9 cellular contexts compared by ENCODE assay signal in genomic region chr1:8516278-8516777, GRCh38.
DNase-seq lines count a peak whose midpoint lies in the region; TF ChIP-seq lines count a peak whose summit lies in the region.
"Had no signal": no experiment of that assay in that cellular context is flagged by ENCODE, and none has a peak within 500 bp of the region (broad histone marks: within the 10 kb centered on the region; RNA-seq: fewer than 3 reads in every experiment).

No MANE protein-coding gene starts in this region.

- no peak for DNase-seq in activated naive CD4-positive, alpha-beta T cell (lab: John Stamatoyannopoulos, UW)
- DNase-seq in WERI-Rb-1 = peak; percentile 19
- DNase-seq in globus pallidus (ENCODE audit: low spot score) = peak; percentile 31
- no peak for DNase-seq in suprapubic skin (ENCODE audit: low spot score in 2 of 2)
- no peak for DNase-seq in NCI-H345 treated with DMSO at 0.1 percent for 48 hours (lab: John Stamatoyannopoulos, UW; ENCODE audit: unreplicated experiment)
- DNase-seq in esophagus squamous epithelium (lab: John Stamatoyannopoulos, UW) = no peak
- DNase-seq in HuH-7 (ENCODE audit: low spot score) = no peak
- DNase-seq: DMS79 had no signal

- peaks cover 86% of the 10 kb centered on the region for H3K4me1 Mint-ChIP-seq in activated naive CD4-positive, alpha-beta T cell treated with anti-CD3 and anti-CD28 coated beads, Interleukin-2, amount 50 U/mL, for 24 hours

- peaks cover 3% of the 10 kb centered on the region for H3K36me3 Mint-ChIP-seq in activated naive CD4-positive, alpha-beta T cell treated with anti-CD3 and anti-CD28 coated beads, Interleukin-2, amount 50 U/mL, for 24 hours

- H3K4me1 ChIP-seq in suprapubic skin (peaks cover 39% of the 10 kb centered on the region), esophagus squamous epithelium (peaks cover 0 to 33% (median 0%) of the 10 kb centered on the region in 3 donors)

- no peak for TF ChIP-seq EP300 in suprapubic skin (IDR thresholded peaks at IDR 0.05)

- no peaks in the 10 kb centered on the region for H3K27me3 Mint-ChIP-seq in activated naive CD4-positive, alpha-beta T cell treated with anti-CD3 and anti-CD28 coated beads, Interleukin-2, amount 50 U/mL, for 24 hours

- intact Hi-C loops in esophagus squamous epithelium (cut with DNase I) = no loop called here

- H3K36me3 ChIP-seq in WERI-Rb-1 (peaks cover 27% of the 10 kb centered on the region), suprapubic skin (no peaks in the 10 kb centered on the region), esophagus squamous epithelium (peaks cover 0 to 7% (median 0%) of the 10 kb centered on the region in 3 donors)

- peak overlapping the region; percentile 78 for H3K4me3 Mint-ChIP-seq in activated naive CD4-positive, alpha-beta T cell treated with anti-CD3 and anti-CD28 coated beads, Interleukin-2, amount 50 U/mL, for 24 hours

- TF ChIP-seq POLR2A in suprapubic skin (IDR thresholded peaks at IDR 0.05) (no peak), esophagus squamous epithelium (IDR thresholded peaks at IDR 0.05) (no peak)

- H3K9me3 ChIP-seq in WERI-Rb-1 (ENCODE audit: severe bottlenecking) (no peaks in the 10 kb centered on the region), suprapubic skin (no peaks in the 10 kb centered on the region), esophagus squamous epithelium (no peaks in the 10 kb centered on the region)

- TF ChIP-seq CTCF in WERI-Rb-1 (IDR thresholded peaks at IDR 0.05; ENCODE audit: low read depth, low read length) = no peak
- TF ChIP-seq CTCF in suprapubic skin (IDR thresholded peaks at IDR 0.05) = no peak
- TF ChIP-seq CTCF in esophagus squamous epithelium (IDR thresholded peaks at IDR 0.05) = no peak

- H3K9me3 Mint-ChIP-seq in activated naive CD4-positive, alpha-beta T cell treated with anti-CD3 and anti-CD28 coated beads, Interleukin-2, amount 50 U/mL, for 24 hours = no peaks in the 10 kb centered on the region

- no peaks in the 10 kb centered on the region for H3K27me3 ChIP-seq in WERI-Rb-1 (ENCODE audit: insufficient read depth, low read depth, severe bottlenecking)
- H3K27me3 ChIP-seq in suprapubic skin = no peaks in the 10 kb centered on the region
- H3K27me3 ChIP-seq in esophagus squamous epithelium = no peaks in the 10 kb centered on the region

- H3K27ac ChIP-seq in WERI-Rb-1 = peak overlapping the region; percentile 85
- peak overlapping the region; percentile 61 for H3K27ac ChIP-seq in suprapubic skin
- H3K27ac ChIP-seq in esophagus squamous epithelium = peak overlapping the region in 1 of 4 donors; percentile 51

- H3K4me3 ChIP-seq in WERI-Rb-1 (ENCODE audit: low read depth, low read length) (peak overlapping the region; percentile 17), suprapubic skin (no peak overlapping the region), esophagus squamous epithelium (no peak overlapping the region)

- 88% methylated on average over 4 of the region's 4 CpGs for WGBS in suprapubic skin
- WGBS in esophagus squamous epithelium, 2 donors = 85% methylated on average over 4 of the region's 4 CpGs

- H3K27ac Mint-ChIP-seq in activated naive CD4-positive, alpha-beta T cell treated with anti-CD3 and anti-CD28 coated beads, Interleukin-2, amount 50 U/mL, for 24 hours = peak overlapping the region; percentile 97

Comparison
In these comparisons a context has a peak if more than half of its experiments do, and no peak if none do; other contexts are left out.
1. DNase-seq: peak in WERI-Rb-1 (single experiment) and globus pallidus (single experiment); none in activated naive CD4-positive, alpha-beta T cell (0 of 4), suprapubic skin (0 of 2), NCI-H345 treated with DMSO at 0.1 percent for 48 hours (single experiment), esophagus squamous epithelium (single experiment) and HuH-7 (single experiment).